Comparison of ENCODE assay signal across 8 cellular contexts in the genomic region with DNA sequence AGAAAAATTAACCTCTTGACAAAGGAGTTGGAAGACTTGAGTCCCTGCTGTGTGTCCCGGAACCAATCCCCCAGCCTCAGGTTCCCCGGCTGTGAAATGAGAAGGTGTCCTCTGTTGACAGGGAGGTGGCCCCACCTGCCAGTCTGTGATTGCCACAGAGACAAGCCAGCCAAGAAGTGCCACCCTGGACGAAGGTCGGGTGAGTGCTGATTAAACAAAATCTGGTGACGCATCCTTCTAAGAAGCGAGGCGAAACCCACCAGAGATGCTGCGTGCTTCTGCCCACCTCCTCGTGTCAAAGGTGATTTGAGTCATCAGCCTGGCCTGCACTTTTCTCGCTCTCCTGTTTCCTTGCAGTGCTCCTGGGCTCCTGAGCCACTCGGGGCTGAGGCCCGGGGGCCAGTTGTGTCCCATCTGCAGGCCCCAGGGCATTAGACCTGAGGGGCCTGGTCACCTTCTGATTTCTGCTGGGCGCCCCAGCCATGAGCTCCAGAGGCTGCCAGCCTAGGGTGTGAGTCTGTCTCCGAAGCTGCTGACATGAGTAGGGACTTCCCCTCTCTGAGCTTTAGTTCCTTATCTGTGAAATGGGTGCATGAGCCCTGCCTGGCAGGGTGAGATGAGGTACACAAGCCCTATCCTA. TPM values are rescaled to one million over a fixed set of nuclear protein-coding genes. Genes with fewer than 3 reads are reported as not detected.
A peak's percentile ranks its signal among the peaks of the same experiment; 100 is the strongest.
DNase-seq lines count a peak whose midpoint lies in the region; ATAC-seq lines count a peak whose summit lies in the region.

No MANE protein-coding gene starts in this region.

- H3K27ac Mint-ChIP-seq in activated T-cell treated with anti-CD3 and anti-CD28 coated beads, Interleukin-2, amount 50 U/mL, for 72 hours: peak overlapping the region; percentile 90

- peaks cover 100% of the 10 kb centered on the region for H3K4me1 ChIP-seq in BLaER1

- H3K4me2 ChIP-seq in BLaER1: peak overlapping the region; percentile 98

- H3K36me3 Mint-ChIP-seq in activated T-cell treated with anti-CD3 and anti-CD28 coated beads, Interleukin-2, amount 50 U/mL, for 72 hours (ENCODE audit: insufficient read depth in 2 of 2): no peaks in the 10 kb centered on the region

- H3K9ac ChIP-seq in BLaER1: peak overlapping the region; percentile 59

- peak overlapping the region; percentile 27; the same call in 1 of the 2 replicates for H3K4me3 ChIP-seq in BLaER1

- no peaks in the 10 kb centered on the region for H3K9me3 Mint-ChIP-seq in activated T-cell treated with anti-CD3 and anti-CD28 coated beads, Interleukin-2, amount 50 U/mL, for 72 hours

- no peaks in the 10 kb centered on the region for H3K9me3 ChIP-seq in BLaER1

- peak; percentile 90 for DNase-seq in HS-27A (ENCODE audit: low read depth)
- peak; percentile 71 to 81 for DNase-seq in activated T-cell treated with anti-CD3 and anti-CD28 coated beads, Interleukin-2, amount 50 U/mL, for 72 hours
- peak; percentile 91 for DNase-seq in kidney tubule cell (ENCODE audit: low spot score)
- DNase-seq in stimulated activated CD8-positive, alpha-beta memory T cell treated with anti-CD3 and anti-CD28 coated beads, Interleukin-15, amount 100 ng/mL, for 1 hour (ENCODE audit: low read depth): peak; percentile 8
- DNase-seq in COLO668 (lab: John Stamatoyannopoulos, UW; ENCODE audit: unreplicated experiment): no peak
- no peak for DNase-seq in sciatic nerve (ENCODE audit: low spot score)

- H3K27ac ChIP-seq in BLaER1: peak overlapping the region; percentile 81

- H3K4me1 Mint-ChIP-seq in activated T-cell treated with anti-CD3 and anti-CD28 coated beads, Interleukin-2, amount 50 U/mL, for 72 hours (ENCODE audit: low read depth): peaks cover 37% of the 10 kb centered on the region

- peaks cover 6% of the 10 kb centered on the region for H3K36me3 ChIP-seq in BLaER1

- ATAC-seq in GM19351 (IDR thresholded peaks at IDR 0.05; ENCODE audit: unreplicated experiment): peak; percentile 66
- peak; percentile 88 to 92 for ATAC-seq in activated T-cell treated with anti-CD3 and anti-CD28 coated beads, Interleukin-2, amount 50 U/mL, for 72 hours (replicated peaks in 1 of 2)
- no peak for ATAC-seq in sciatic nerve

- H3K4me3 Mint-ChIP-seq in activated T-cell treated with anti-CD3 and anti-CD28 coated beads, Interleukin-2, amount 50 U/mL, for 72 hours: peak overlapping the region; percentile 71 to 87

- no peaks in the 10 kb centered on the region for H3K27me3 ChIP-seq in BLaER1

- intact Hi-C loops in sciatic nerve (cut with DNase I): no loop called here

- peaks cover 99% of the 10 kb centered on the region for H4K20me1 ChIP-seq in BLaER1

- H3K27me3 Mint-ChIP-seq in activated T-cell treated with anti-CD3 and anti-CD28 coated beads, Interleukin-2, amount 50 U/mL, for 72 hours (ENCODE audit: low read depth): no peaks in the 10 kb centered on the region

RNA-seq across cellular contexts. Expression of a gene that starts 28.7 kb away (rescaled TPM):
- total RNA-seq in activated T-cell treated with anti-CD3 and anti-CD28 coated beads, Interleukin-2, amount 50 U/mL, for 72 hours: 1 to 10 TPM; 8.1 to 8.5 TPM
- 103 TPM for total RNA-seq in sciatic nerve

Comparison
In these comparisons a context has a peak if more than half of its experiments do, and no peak if none do; other contexts are left out.
1. DNase-seq: peak in HS-27A (single experiment), activated T-cell treated with anti-CD3 and anti-CD28 coated beads, Interleukin-2, amount 50 U/mL, for 72 hours (2 of 2), kidney tubule cell (single experiment) and stimulated activated CD8-positive, alpha-beta memory T cell treated with anti-CD3 and anti-CD28 coated beads, Interleukin-15, amount 100 ng/mL, for 1 hour (single experiment); none in COLO668 (single experiment) and sciatic nerve (single experiment).
2. RNA of a gene that starts 28.7 kb away (total RNA-seq): 103 TPM in sciatic nerve (single experiment); 8.1 to 8.5 TPM in activated T-cell treated with anti-CD3 and anti-CD28 coated beads, Interleukin-2, amount 50 U/mL, for 72 hours; every median in the first group is over 10 times any median in the second.